In the genomic region with DNA sequence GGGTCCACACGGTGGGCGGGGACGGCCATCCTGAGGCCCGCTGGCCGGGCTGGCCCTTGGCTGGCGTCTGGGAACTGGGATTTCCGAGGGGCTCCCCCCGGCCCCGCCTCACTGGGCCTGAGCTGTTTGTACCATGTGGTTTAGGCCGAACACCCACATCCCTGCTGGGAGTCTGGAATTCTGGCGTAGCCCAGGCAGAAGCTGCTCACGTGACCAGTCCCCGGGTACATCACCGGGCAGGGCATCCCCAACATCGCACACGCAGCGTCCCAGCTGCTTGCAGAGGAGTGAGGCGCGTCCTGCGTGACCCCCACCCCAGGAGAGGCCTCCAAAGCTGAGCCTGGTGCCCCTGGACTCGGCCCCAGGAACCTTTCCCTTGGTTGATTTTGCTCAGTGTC, we compare ENCODE assay signal across 3 cellular contexts.
TF ChIP-seq lines count a peak whose summit lies in the region.

No MANE protein-coding gene starts in this region.

TF ChIP-seq in Ishikawa, 13 proteins besides CTCF, POLR2A, EP300 and RAD21:
- peak; percentile 52; the same call in 1 of the 2 replicates for TF ChIP-seq USF1 (IDR thresholded peaks at IDR 0.05)
- TF ChIP-seq EGR1 (IDR thresholded peaks at IDR 0.05) = no peak

TF ChIP-seq in SK-N-SH treated with all-trans-retinoic acid at 6 μM for 48 hours, 23 proteins besides CTCF, POLR2A, EP300 and RAD21:
- TF ChIP-seq RARB (CRISPR knock-in tag; IDR thresholded peaks at IDR 0.05) (no peak), ZFP30 (CRISPR knock-in tag; IDR thresholded peaks at IDR 0.05) (no peak), TOX (CRISPR knock-in tag; IDR thresholded peaks at IDR 0.05; ENCODE audit: borderline replicate concordance) (no peak), POU6F1 (CRISPR knock-in tag; IDR thresholded peaks at IDR 0.05; ENCODE audit: borderline replicate concordance, low read depth) (no peak), ARNTL (CRISPR knock-in tag; IDR thresholded peaks at IDR 0.05; ENCODE audit: borderline replicate concordance, low read depth) (no peak), CREB5 (CRISPR knock-in tag; IDR thresholded peaks at IDR 0.05; ENCODE audit: low read depth) (no peak), BACH2 (CRISPR knock-in tag; IDR thresholded peaks at IDR 0.05; ENCODE audit: borderline replicate concordance) (no peak), TCF4 (CRISPR knock-in tag; IDR thresholded peaks at IDR 0.05; ENCODE audit: borderline replicate concordance) (no peak), ZNF70 (CRISPR knock-in tag; IDR thresholded peaks at IDR 0.05) (no peak), GLIS3 (CRISPR knock-in tag; IDR thresholded peaks at IDR 0.05) (no peak), ZFP3 (CRISPR knock-in tag; IDR thresholded peaks at IDR 0.05) (no peak), ISL1 (CRISPR knock-in tag; IDR thresholded peaks at IDR 0.05) (no peak), SNAI2 (CRISPR knock-in tag; IDR thresholded peaks at IDR 0.05) (no peak), OSR1 (CRISPR knock-in tag; IDR thresholded peaks at IDR 0.05) (no peak), ESRRG (CRISPR knock-in tag; IDR thresholded peaks at IDR 0.05) (no peak)
- TF ChIP-seq, protein P1, sequence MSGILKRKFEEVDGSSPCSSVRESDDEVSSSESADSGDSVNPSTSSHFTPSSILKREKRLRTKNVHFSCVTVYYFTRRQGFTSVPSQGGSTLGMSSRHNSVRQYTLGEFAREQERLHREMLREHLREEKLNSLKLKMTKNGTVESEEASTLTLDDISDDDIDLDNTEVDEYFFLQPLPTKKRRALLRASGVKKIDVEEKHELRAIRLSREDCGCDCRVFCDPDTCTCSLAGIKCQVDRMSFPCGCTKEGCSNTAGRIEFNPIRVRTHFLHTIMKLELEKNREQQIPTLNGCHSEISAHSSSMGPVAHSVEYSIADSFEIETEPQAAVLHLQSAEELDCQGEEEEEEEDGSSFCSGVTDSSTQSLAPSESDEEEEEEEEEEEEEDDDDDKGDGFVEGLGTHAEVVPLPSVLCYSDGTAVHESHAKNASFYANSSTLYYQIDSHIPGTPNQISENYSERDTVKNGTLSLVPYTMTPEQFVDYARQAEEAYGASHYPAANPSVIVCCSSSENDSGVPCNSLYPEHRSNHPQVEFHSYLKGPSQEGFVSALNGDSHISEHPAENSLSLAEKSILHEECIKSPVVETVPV (CRISPR knock-in tag; IDR thresholded peaks at IDR 0.05) = no peak
- TF ChIP-seq, protein P2, sequence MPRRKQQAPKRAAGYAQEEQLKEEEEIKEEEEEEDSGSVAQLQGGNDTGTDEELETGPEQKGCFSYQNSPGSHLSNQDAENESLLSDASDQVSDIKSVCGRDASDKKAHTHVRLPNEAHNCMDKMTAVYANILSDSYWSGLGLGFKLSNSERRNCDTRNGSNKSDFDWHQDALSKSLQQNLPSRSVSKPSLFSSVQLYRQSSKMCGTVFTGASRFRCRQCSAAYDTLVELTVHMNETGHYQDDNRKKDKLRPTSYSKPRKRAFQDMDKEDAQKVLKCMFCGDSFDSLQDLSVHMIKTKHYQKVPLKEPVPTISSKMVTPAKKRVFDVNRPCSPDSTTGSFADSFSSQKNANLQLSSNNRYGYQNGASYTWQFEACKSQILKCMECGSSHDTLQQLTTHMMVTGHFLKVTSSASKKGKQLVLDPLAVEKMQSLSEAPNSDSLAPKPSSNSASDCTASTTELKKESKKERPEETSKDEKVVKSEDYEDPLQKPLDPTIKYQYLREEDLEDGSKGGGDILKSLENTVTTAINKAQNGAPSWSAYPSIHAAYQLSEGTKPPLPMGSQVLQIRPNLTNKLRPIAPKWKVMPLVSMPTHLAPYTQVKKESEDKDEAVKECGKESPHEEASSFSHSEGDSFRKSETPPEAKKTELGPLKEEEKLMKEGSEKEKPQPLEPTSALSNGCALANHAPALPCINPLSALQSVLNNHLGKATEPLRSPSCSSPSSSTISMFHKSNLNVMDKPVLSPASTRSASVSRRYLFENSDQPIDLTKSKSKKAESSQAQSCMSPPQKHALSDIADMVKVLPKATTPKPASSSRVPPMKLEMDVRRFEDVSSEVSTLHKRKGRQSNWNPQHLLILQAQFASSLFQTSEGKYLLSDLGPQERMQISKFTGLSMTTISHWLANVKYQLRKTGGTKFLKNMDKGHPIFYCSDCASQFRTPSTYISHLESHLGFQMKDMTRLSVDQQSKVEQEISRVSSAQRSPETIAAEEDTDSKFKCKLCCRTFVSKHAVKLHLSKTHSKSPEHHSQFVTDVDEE (CRISPR knock-in tag; IDR thresholded peaks at IDR 0.05) = no peak
- TF ChIP-seq, protein P3, sequence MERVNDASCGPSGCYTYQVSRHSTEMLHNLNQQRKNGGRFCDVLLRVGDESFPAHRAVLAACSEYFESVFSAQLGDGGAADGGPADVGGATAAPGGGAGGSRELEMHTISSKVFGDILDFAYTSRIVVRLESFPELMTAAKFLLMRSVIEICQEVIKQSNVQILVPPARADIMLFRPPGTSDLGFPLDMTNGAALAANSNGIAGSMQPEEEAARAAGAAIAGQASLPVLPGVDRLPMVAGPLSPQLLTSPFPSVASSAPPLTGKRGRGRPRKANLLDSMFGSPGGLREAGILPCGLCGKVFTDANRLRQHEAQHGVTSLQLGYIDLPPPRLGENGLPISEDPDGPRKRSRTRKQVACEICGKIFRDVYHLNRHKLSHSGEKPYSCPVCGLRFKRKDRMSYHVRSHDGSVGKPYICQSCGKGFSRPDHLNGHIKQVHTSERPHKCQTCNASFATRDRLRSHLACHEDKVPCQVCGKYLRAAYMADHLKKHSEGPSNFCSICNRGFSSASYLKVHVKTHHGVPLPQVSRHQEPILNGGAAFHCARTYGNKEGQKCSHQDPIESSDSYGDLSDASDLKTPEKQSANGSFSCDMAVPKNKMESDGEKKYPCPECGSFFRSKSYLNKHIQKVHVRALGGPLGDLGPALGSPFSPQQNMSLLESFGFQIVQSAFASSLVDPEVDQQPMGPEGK (CRISPR knock-in tag; IDR thresholded peaks at IDR 0.05; ENCODE audit: borderline replicate concordance) = no peak

TF ChIP-seq in HepG2, 621 proteins besides CTCF, POLR2A, EP300 and RAD21:
- TF ChIP-seq ZNF230 (CRISPR knock-in tag; IDR thresholded peaks at IDR 0.05) (no peak), MAZ (IDR thresholded peaks at IDR 0.05; ENCODE audit: borderline replicate concordance, low read depth, low read length) (no peak), MAZ (CRISPR knock-in tag; IDR thresholded peaks at IDR 0.05; ENCODE audit: low read depth) (no peak)
- TF ChIP-seq, protein P4, sequence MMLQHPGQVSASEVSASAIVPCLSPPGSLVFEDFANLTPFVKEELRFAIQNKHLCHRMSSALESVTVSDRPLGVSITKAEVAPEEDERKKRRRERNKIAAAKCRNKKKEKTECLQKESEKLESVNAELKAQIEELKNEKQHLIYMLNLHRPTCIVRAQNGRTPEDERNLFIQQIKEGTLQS (CRISPR knock-in tag; IDR thresholded peaks at IDR 0.05) = no peak
TF ChIP-seq in HepG2: peak in this region for 0.
